22 cellular contexts compared by ENCODE assay signal in the genomic region with DNA sequence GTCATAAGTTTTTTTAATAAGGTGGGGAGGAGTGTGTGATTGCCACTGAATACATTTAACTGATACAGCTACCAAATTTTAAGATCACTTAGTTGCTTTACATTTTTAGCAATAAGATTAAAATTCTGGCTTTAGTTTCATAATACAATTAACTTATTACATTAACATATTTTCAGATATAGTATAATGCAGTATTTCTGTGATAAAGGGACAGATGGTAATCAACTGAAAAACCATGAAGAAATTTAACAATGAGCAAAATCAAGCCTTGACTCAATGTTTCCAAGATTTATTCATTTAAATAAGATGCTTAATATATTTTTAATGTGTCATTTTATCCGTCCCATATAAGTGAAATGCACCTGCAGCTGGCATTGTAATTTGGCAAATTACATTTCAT. TPM values are rescaled to one million over a fixed set of nuclear protein-coding genes. Genes with fewer than 3 reads are reported as not detected.
A peak's percentile ranks its signal among the peaks of the same experiment; 100 is the strongest.
DNase-seq lines count a peak whose midpoint lies in the region; ATAC-seq and TF ChIP-seq lines count a peak whose summit lies in the region.
"Had no signal": no experiment of that assay in that cellular context is flagged by ENCODE, and none has a peak within 500 bp of the region (broad histone marks: within the 10 kb centered on the region; RNA-seq: fewer than 3 reads in every experiment).

No MANE protein-coding gene starts in this region.

- ATAC-seq in CD4-positive, CD25-positive, alpha-beta regulatory T cell (ENCODE audit: low read depth in 2 of 2): no peak
- no peak for ATAC-seq in T-helper 17 cell

- H3K36me3 ChIP-seq in BLaER1 (peaks cover 71% of the 10 kb centered on the region), endodermal cell (ENCODE audit: control insufficient read depth, insufficient read depth, low read length) (peaks cover 77% of the 10 kb centered on the region)
- H3K36me3 ChIP-seq in CD4-positive, CD25-positive, alpha-beta regulatory T cell (ENCODE audit: control insufficient read depth, insufficient read depth, low read length): peaks cover 25% of the 10 kb centered on the region
- H3K36me3 ChIP-seq: prostate gland had no signal

- peaks cover 5% of the 10 kb centered on the region for H3K27me3 Mint-ChIP-seq in CD4-positive, CD25-positive, alpha-beta regulatory T cell
- no peaks in the 10 kb centered on the region for H3K27me3 Mint-ChIP-seq in T-helper 17 cell
- no peaks in the 10 kb centered on the region for H3K27me3 Mint-ChIP-seq in endodermal cell (ENCODE audit: insufficient read depth)
- H3K27me3 Mint-ChIP-seq: B cell, naive B cell had no signal

- peaks cover 85% of the 10 kb centered on the region for H4K20me1 ChIP-seq in BLaER1

- H3K4me1 Mint-ChIP-seq in CD4-positive, CD25-positive, alpha-beta regulatory T cell: peaks cover 29 to 74% (median 50%) of the 10 kb centered on the region in 4 donors
- H3K4me1 Mint-ChIP-seq in T-helper 17 cell: peaks cover 47% of the 10 kb centered on the region
- H3K4me1 Mint-ChIP-seq in endodermal cell: peaks cover 17% of the 10 kb centered on the region

- H3K4me2 ChIP-seq in BLaER1: peak overlapping the region; percentile 8; the same call in 1 of the 2 replicates
- H3K4me2 ChIP-seq: hepatocyte had no signal

- H3K27ac Mint-ChIP-seq in CD4-positive, CD25-positive, alpha-beta regulatory T cell: peak overlapping the region in 1 of 3 donors; percentile 45
- peak overlapping the region; percentile 41 for H3K27ac Mint-ChIP-seq in T-helper 17 cell
- no peak overlapping the region for H3K27ac Mint-ChIP-seq in endodermal cell

- peak overlapping the region; percentile 49 to 87 (median 68) for H3K4me3 Mint-ChIP-seq in CD4-positive, CD25-positive, alpha-beta regulatory T cell
- no peak overlapping the region for H3K4me3 Mint-ChIP-seq in T-helper 17 cell
- H3K4me3 Mint-ChIP-seq in endodermal cell: no peak overlapping the region
- H3K4me3 Mint-ChIP-seq: B cell had no signal

- DNase-seq in CD4-positive, CD25-positive, alpha-beta regulatory T cell: no peak
- DNase-seq in T-helper 17 cell (no peak), endodermal cell (no peak), caudate nucleus (lab: John Stamatoyannopoulos, UW) (no peak), inferior parietal cortex (ENCODE audit: extremely low spot score) (no peak), KBM-7 (no peak)
- DNase-seq: activated gamma-delta T cell; GF-D8; kidney; naive B cell; NCI-H1417; NCI-H82; Peyer's patch; stimulated activated CD4-positive, alpha-beta T cell treated with anti-CD3 and anti-CD28 coated beads, Interleukin-4, amount 100 ng/mL, for 24 hours had no signal

- in situ Hi-C loops in KBM-7 (cut with MboI; ENCODE audit: low pct_unique_long_range_greater_than_20kb, low sequenced_read_pairs): no loop called here

- no peak overlapping the region for H3K4me3 ChIP-seq in BLaER1
- peak overlapping the region; percentile 29 for H3K4me3 ChIP-seq in CD4-positive, CD25-positive, alpha-beta regulatory T cell (ENCODE audit: low read depth, low read length)
- peak overlapping the region; percentile 85 for H3K4me3 ChIP-seq in endodermal cell (ENCODE audit: low read length)
- H3K4me3 ChIP-seq: coronary artery, hepatocyte, Peyer's patch, prostate gland, SK-N-MC, skin epidermis, suprapubic skin had no signal

- no peaks in the 10 kb centered on the region for H3K9me3 Mint-ChIP-seq in CD4-positive, CD25-positive, alpha-beta regulatory T cell
- no peaks in the 10 kb centered on the region for H3K9me3 Mint-ChIP-seq in endodermal cell
- H3K9me3 Mint-ChIP-seq: naive B cell had no signal

- no peak overlapping the region for H3K9ac ChIP-seq in BLaER1
- peak overlapping the region; percentile 16 for H3K9ac ChIP-seq in endodermal cell (ENCODE audit: extremely low read depth, low read length, poor library complexity, severe bottlenecking)

- peaks cover 53% of the 10 kb centered on the region for H3K4me1 ChIP-seq in BLaER1
- H3K4me1 ChIP-seq in CD4-positive, CD25-positive, alpha-beta regulatory T cell (ENCODE audit: control insufficient read depth, insufficient read depth, low read length, poor library complexity, severe bottlenecking): peaks cover 48% of the 10 kb centered on the region
- H3K4me1 ChIP-seq in endodermal cell (ENCODE audit: control insufficient read depth, insufficient read depth, low read length): peaks cover 4% of the 10 kb centered on the region
- H3K4me1 ChIP-seq: prostate gland had no signal

- 100% methylated on average over 1 of the region's 1 CpG; no CpG with 5 or more reads in 1 of the 2 experiments for WGBS in endodermal cell (ENCODE audit: insufficient coverage in 1 of 2, insufficient read length in 1 of 2), 2 experiments

- H3K27me3 ChIP-seq in BLaER1 (no peaks in the 10 kb centered on the region), endodermal cell (ENCODE audit: control insufficient read depth, insufficient read depth, low read length, poor library complexity, severe bottlenecking) (no peaks in the 10 kb centered on the region)
- H3K27me3 ChIP-seq in CD4-positive, CD25-positive, alpha-beta regulatory T cell (ENCODE audit: control insufficient read depth, insufficient read depth, low read length): no peaks in the 10 kb centered on the region
- H3K27me3 ChIP-seq: hepatocyte, Peyer's patch, suprapubic skin had no signal

- no peak for TF ChIP-seq CTCF in endodermal cell (conservative IDR thresholded peaks at IDR 0.05)

- H3K27ac ChIP-seq in BLaER1 (no peak overlapping the region), endodermal cell (ENCODE audit: low read depth, low read length) (no peak overlapping the region), caudate nucleus (ENCODE audit: low read depth, low read length) (no peak overlapping the region)
- peak overlapping the region; percentile 29 for H3K27ac ChIP-seq in CD4-positive, CD25-positive, alpha-beta regulatory T cell (ENCODE audit: insufficient read depth, low read length, poor library complexity, severe bottlenecking)
- H3K27ac ChIP-seq: coronary artery, hepatocyte, Peyer's patch, prostate gland, SK-N-MC, skin epidermis, suprapubic skin had no signal

- H3K9me3 ChIP-seq in BLaER1 (no peaks in the 10 kb centered on the region), T-helper 17 cell (ENCODE audit: control insufficient read depth, low read length, poor library complexity, severe bottlenecking) (no peaks in the 10 kb centered on the region), endodermal cell (ENCODE audit: control insufficient read depth, low read length) (no peaks in the 10 kb centered on the region)
- no peaks in the 10 kb centered on the region for H3K9me3 ChIP-seq in CD4-positive, CD25-positive, alpha-beta regulatory T cell (ENCODE audit: control insufficient read depth in 2 of 2, low read length in 2 of 2)
- H3K9me3 ChIP-seq: Peyer's patch, prostate gland, suprapubic skin had no signal

- H3K36me3 Mint-ChIP-seq in CD4-positive, CD25-positive, alpha-beta regulatory T cell: peaks cover 21% of the 10 kb centered on the region
- H3K36me3 Mint-ChIP-seq in T-helper 17 cell (ENCODE audit: low read depth) (peaks cover 2% of the 10 kb centered on the region), endodermal cell (ENCODE audit: low read depth) (peaks cover 71% of the 10 kb centered on the region)

RNA-seq across cellular contexts. Expression of a gene that starts 4.0 kb away (rescaled TPM):
- 102 TPM for total RNA-seq in CD4-positive, CD25-positive, alpha-beta regulatory T cell
- polyA plus RNA-seq in CD4-positive, CD25-positive, alpha-beta regulatory T cell: 10 to 100 TPM; 50.5 to 67.9 (median 55.2) TPM
- total RNA-seq in T-helper 17 cell (100 to 1,000 TPM; 105 to 112 TPM), endodermal cell (100 to 1,000 TPM; 237 to 252 TPM)
- 237 TPM for polyA plus RNA-seq in endodermal cell (2013, experiment 1 of 2)
- 220 TPM for polyA plus RNA-seq in endodermal cell (2013, experiment 2 of 2)

RNA-seq across cellular contexts. Expression of a gene that starts 36.4 kb away (rescaled TPM):
- total RNA-seq in CD4-positive, CD25-positive, alpha-beta regulatory T cell: 175 TPM
- 10 to 100 TPM; 68.9 to 74.8 (median 70.2) TPM for polyA plus RNA-seq in CD4-positive, CD25-positive, alpha-beta regulatory T cell
- total RNA-seq in T-helper 17 cell: 100 to 1,000 TPM; 147 to 148 TPM
- total RNA-seq in endodermal cell: 100 to 1,000 TPM; 104 to 127 TPM
- polyA plus RNA-seq in endodermal cell (2013, experiment 1 of 2): 60.1 TPM
- 61.4 TPM for polyA plus RNA-seq in endodermal cell (2013, experiment 2 of 2)

Comparison
In these comparisons a context has a peak if more than half of its experiments do, and no peak if none do; other contexts are left out.
1. H3K4me3 Mint-ChIP-seq: peak in CD4-positive, CD25-positive, alpha-beta regulatory T cell (4 of 4); none in T-helper 17 cell (single experiment) and endodermal cell (single experiment).